8 cellular contexts compared by ENCODE assay signal in the genomic region with DNA sequence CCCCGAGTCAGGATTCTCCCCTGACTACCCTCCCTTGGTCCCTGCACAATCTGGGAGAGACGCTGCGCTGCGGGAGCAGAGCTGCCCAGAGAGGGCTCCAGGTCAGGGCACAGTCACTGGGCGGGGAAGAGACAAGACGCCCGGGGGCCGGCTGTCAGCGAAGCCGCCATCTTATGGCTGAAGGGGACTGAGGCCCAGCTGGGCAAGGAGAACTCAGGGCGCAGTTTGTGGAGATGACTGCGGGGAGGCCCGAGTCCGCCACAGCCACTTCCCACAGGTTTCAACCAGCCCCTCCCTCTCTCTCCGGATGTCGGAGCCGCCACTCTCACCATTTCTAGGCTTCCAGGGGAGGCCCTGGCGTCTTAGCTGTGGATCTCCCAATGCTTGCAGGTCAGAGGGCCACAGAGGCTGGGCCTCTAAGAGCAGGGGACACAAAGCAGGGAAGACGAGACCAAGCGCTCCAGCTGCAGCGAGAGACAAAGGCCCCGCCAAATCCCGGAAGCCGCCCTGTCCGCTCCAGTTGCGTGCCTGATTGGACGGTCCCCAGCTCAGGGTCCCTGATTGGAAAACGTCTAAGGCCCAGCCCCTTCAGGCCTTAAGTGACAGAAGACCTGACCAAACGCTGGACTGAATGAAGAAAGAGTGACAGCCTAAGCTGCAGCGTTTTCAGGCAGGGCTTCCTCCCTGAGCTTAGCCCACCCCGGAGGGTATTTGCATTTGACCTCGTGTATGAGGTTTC. TPM values are rescaled to one million over a fixed set of nuclear protein-coding genes. Genes with fewer than 3 reads are reported as not detected.
DNase-seq lines count a peak whose midpoint lies in the region; ATAC-seq and TF ChIP-seq lines count a peak whose summit lies in the region.

A gene (minus strand): TSS at position 484 of the 739 bp plus-strand sequence. CDS start 152 bp downstream, at position 332.

- TF ChIP-seq CTCF in GM13977 (IDR thresholded peaks at IDR 0.05; ENCODE audit: extremely low read depth, insufficient read depth, missing control alignments): no peak
- no peak for TF ChIP-seq CTCF in ascending aorta (IDR thresholded peaks at IDR 0.05)
- no peak for TF ChIP-seq CTCF in psoas muscle (IDR thresholded peaks at IDR 0.05)
- no peak for TF ChIP-seq CTCF in uterus (IDR thresholded peaks at IDR 0.05)

- intact Hi-C loops in ascending aorta (cut with DNase I): loop anchor here (1.0 to 10.0 kb wide), 3 partner anchors 23 to 715 kb away; a partner anchor contains a TSS
- intact Hi-C loops in right cardiac atrium (cut with DNase I): no loop called here
- intact Hi-C loops in psoas muscle (cut with DNase I): no loop called here
- intact Hi-C loops in uterus (cut with DNase I; ENCODE audit: low total_unique reads): no loop called here

- DNase-seq in GM13977 (ENCODE audit: low spot score) (peak; percentile 90), NCI-H187 treated with DMSO at 0.1 percent for 48 hours (lab: John Stamatoyannopoulos, UW) (peak; percentile 56), T-helper 2 cell (peak; percentile 58 to 98 (median 79)), ascending aorta (ENCODE audit: low spot score in 2 of 2) (peak; percentile 69 to 94), right cardiac atrium (peak; percentile 94 to 96 (median 96)), psoas muscle (peak; percentile 90 to 93), uterus (peak; percentile 88 to 90)

- WGBS in right cardiac atrium: under 1% methylated on average over 32 of the region's 32 CpGs
- WGBS in psoas muscle, 3 donors: 0 to 1% (median 0%) methylated on average over 31 to 32 of the region's 32 CpGs

- in situ Hi-C loops in GM13977 (cut with MboI; ENCODE audit: low pct_unique_long_range_greater_than_20kb, low sequenced_read_pairs, unreplicated experiment): no loop called here

- H3K4me1 ChIP-seq in ascending aorta: peaks cover 6 to 7% of the 10 kb centered on the region in 2 donors
- H3K4me1 ChIP-seq in right cardiac atrium (ENCODE audit: control insufficient read depth, insufficient read depth, low read length): no peaks in the 10 kb centered on the region
- peaks cover 4% of the 10 kb centered on the region for H3K4me1 ChIP-seq in psoas muscle
- peaks cover 0 to 9% of the 10 kb centered on the region in 2 donors for H3K4me1 ChIP-seq in uterus

- H3K9me3 ChIP-seq in ascending aorta (no peaks in the 10 kb centered on the region), right cardiac atrium (ENCODE audit: control insufficient read depth, low read length) (no peaks in the 10 kb centered on the region), psoas muscle (no peaks in the 10 kb centered on the region), uterus (no peaks in the 10 kb centered on the region)

- H3K27me3 ChIP-seq in ascending aorta: no peaks in the 10 kb centered on the region
- H3K27me3 ChIP-seq in right cardiac atrium (ENCODE audit: control insufficient read depth, insufficient read depth): no peaks in the 10 kb centered on the region
- H3K27me3 ChIP-seq in psoas muscle (ENCODE audit: insufficient read depth in 3 of 3, low read length in 2 of 3): no peaks in the 10 kb centered on the region
- H3K27me3 ChIP-seq in uterus: no peaks in the 10 kb centered on the region

- H3K36me3 ChIP-seq in ascending aorta: no peaks in the 10 kb centered on the region
- H3K36me3 ChIP-seq in psoas muscle (ENCODE audit: insufficient read depth in 1 of 2, low read depth in 1 of 2): no peaks in the 10 kb centered on the region
- no peaks in the 10 kb centered on the region for H3K36me3 ChIP-seq in uterus

- H3K4me3 ChIP-seq in ascending aorta (peak within 1 kb of the TSS; percentile 67 to 88), right cardiac atrium (ENCODE audit: low read length) (peak within 1 kb of the TSS; percentile 82), psoas muscle (peak within 1 kb of the TSS; percentile 72), uterus (peak within 1 kb of the TSS; percentile 48 to 55)

- no peak for TF ChIP-seq POLR2A in uterus (IDR thresholded peaks at IDR 0.05)

- H3K27ac ChIP-seq in ascending aorta (peak within 1 kb of the TSS in 1 of 2 donors; percentile 57), right cardiac atrium (ENCODE audit: low read length) (peak within 1 kb of the TSS; percentile 68), psoas muscle (no peak within 1 kb of the TSS), uterus (peak within 1 kb of the TSS in 1 of 2 donors; percentile 9)

- ATAC-seq in HG02870 (IDR thresholded peaks at IDR 0.05; ENCODE audit: unreplicated experiment): peak; percentile 98
- peak; percentile 100 for ATAC-seq in right cardiac atrium
- peak; percentile 100 for ATAC-seq in psoas muscle

RNA-seq across cellular contexts. Expression of the gene that starts here (rescaled TPM):
- not detected for total RNA-seq in ascending aorta
- 1 to 10 TPM in 2 of 4 donors, under 1 TPM in 2; 0.89 to 2.8 (median 1.3) TPM for total RNA-seq in right cardiac atrium
- polyA plus RNA-seq in right cardiac atrium: 0.34 TPM
- total RNA-seq in psoas muscle: under 1 TPM; 0.15 to 0.99 (median 0.32) TPM
- under 1 TPM; 0.06 to 0.17 (median 0.12) TPM for polyA plus RNA-seq in psoas muscle
- total RNA-seq in uterus: 10 to 100 TPM in 1 of 4 donors, 1 to 10 TPM in 1, under 1 TPM in 1, not detected in 1; 0.26 to 17.5 (median 1.5) TPM

Comparison
In these comparisons a context has a peak if more than half of its experiments do, and no peak if none do; other contexts are left out.
1. Peak in DNase-seq and H3K4me3 ChIP-seq in ascending aorta; RNA of the gene not detected or under 1 TPM.
2. Peak in DNase-seq, ATAC-seq and H3K4me3 ChIP-seq in psoas muscle; RNA of the gene not detected or under 1 TPM.